Comparison of ENCODE assay signal across 8 cellular contexts in genomic region chr2:73071452-73072399, GRCh38. TPM values are rescaled to one million over a fixed set of nuclear protein-coding genes. Genes with fewer than 3 reads are reported as not detected.
DNase-seq lines count a peak whose midpoint lies in the region; ATAC-seq and TF ChIP-seq lines count a peak whose summit lies in the region.

Gene SFXN5 (minus strand): TSS chr2:73071712. CDS start chr2:73071705, 7 bp downstream.

- TF ChIP-seq POLR2A in adrenal gland (IDR thresholded peaks at IDR 0.05) (peak; percentile 34 to 86), heart left ventricle (IDR thresholded peaks at IDR 0.05) (no peak)

- intact Hi-C loops in adrenal gland (cut with DNase I), result no loop called here
- intact Hi-C loops in heart left ventricle (cut with DNase I), result loop anchor here in 5 of 10 donors (2.0 to 5.0 kb wide), 6 partner anchors 41 to 179 kb away; partner anchors contain the start of genes PRADC1 (in 1 of the 5) and RAB11FIP5 (in 1 of the 5)
- intact Hi-C loops in posterior cingulate gyrus (cut with DNase I), result loop anchor here (5.0 kb wide), 1 partner anchor 79 kb away; no protein-coding TSS in a partner anchor
- intact Hi-C loops in upper lobe of right lung (cut with DNase I), result no loop called here

- H3K9me3 ChIP-seq in adrenal gland (replicated peaks in 1 of 3) (no peaks in the 10 kb centered on the region), heart left ventricle (no peaks in the 10 kb centered on the region), upper lobe of right lung (no peaks in the 10 kb centered on the region)

- no peaks in the 10 kb centered on the region for H3K9me3 Mint-ChIP-seq in T-cell

- POLR2A ChIA-PET in T-cell (lab: Charles Lee), result no interaction called here

- peak within 1 kb of the TSS; percentile 85 to 89 for H3K27ac Mint-ChIP-seq in T-cell

- CTCF ChIA-PET in T-cell (lab: Charles Lee), result interaction anchor here in 1 of 2 donors (0.7 to 1.0 kb wide), 3 partner anchors 88 to 141 kb away, joined by 3 to 4 read pairs (median 4); no protein-coding TSS in a partner anchor

- WGBS in adrenal gland, 4 donors, result 5 to 13% (median 8%) methylated on average over 25 to 69 of the region's 69 CpGs
- 2 to 20% (median 4%) methylated on average over 17 to 69 of the region's 69 CpGs for WGBS in heart left ventricle, 4 donors

- no peaks in the 10 kb centered on the region for H3K36me3 Mint-ChIP-seq in T-cell

- TF ChIP-seq CTCF in GM12875 (IDR thresholded peaks at IDR 0.05; ENCODE audit: borderline replicate concordance, insufficient read depth, low read depth, low read length) (0 out of 2 replicates have a peak, but pooled peaks have one; percentile 9), adrenal gland (IDR thresholded peaks at IDR 0.05) (peak in 3 of 6 experiments; percentile 9 to 30 (median 26)), heart left ventricle (IDR thresholded peaks at IDR 0.05) (peak in 8 of 12 donors; percentile 13 to 50 (median 30)), upper lobe of right lung (IDR thresholded peaks at IDR 0.05) (peak; percentile 35)

- no peaks in the 10 kb centered on the region for H3K27me3 Mint-ChIP-seq in T-cell

- DNase-seq in NCI-H1436 treated with DMSO at 0.1 percent for 48 hours (lab: John Stamatoyannopoulos, UW) (peak; percentile 26), T-cell (peak; percentile 78 to 92 (median 87)), adrenal gland (peak; percentile 95 to 98 (median 96)), heart left ventricle (peak; percentile 96 to 98 (median 97)), posterior cingulate gyrus (peak; percentile 93 to 99 (median 93)), upper lobe of right lung (peak; percentile 98)

- H3K4me1 Mint-ChIP-seq in T-cell, result peaks cover 34 to 37% (median 36%) of the 10 kb centered on the region in 3 donors

- H3K36me3 ChIP-seq in adrenal gland (replicated peaks in 1 of 2) (peaks cover 0 to 13% of the 10 kb centered on the region in 2 donors), heart left ventricle (peaks cover 0 to 11% (median 0%) of the 10 kb centered on the region in 9 donors), upper lobe of right lung (no peaks in the 10 kb centered on the region)

- H3K27me3 ChIP-seq in adrenal gland (no peaks in the 10 kb centered on the region), heart left ventricle (no peaks in the 10 kb centered on the region), upper lobe of right lung (no peaks in the 10 kb centered on the region)

- H3K4me1 ChIP-seq in adrenal gland (replicated peaks in 1 of 2) (peaks cover 21 to 31% of the 10 kb centered on the region in 2 donors), heart left ventricle (peaks cover 3 to 39% (median 21%) of the 10 kb centered on the region in 12 donors), upper lobe of right lung (peaks cover 22% of the 10 kb centered on the region)

- H3K4me3 Mint-ChIP-seq in T-cell, result peak within 1 kb of the TSS; percentile 90 to 93 (median 91)

- H3K4me3 ChIP-seq in GM12875 (ENCODE audit: low read depth, low read length) (peak within 1 kb of the TSS; percentile 83), adrenal gland (peak within 1 kb of the TSS; percentile 61 to 80 (median 74)), heart left ventricle (peak within 1 kb of the TSS; percentile 57 to 99 (median 87)), upper lobe of right lung (peak within 1 kb of the TSS; percentile 98)

- peak within 1 kb of the TSS; percentile 81 to 97 (median 93) for H3K27ac ChIP-seq in adrenal gland
- peak within 1 kb of the TSS; percentile 74 to 98 (median 93) for H3K27ac ChIP-seq in heart left ventricle
- H3K27ac ChIP-seq in upper lobe of right lung, result peak within 1 kb of the TSS; percentile 97

- ATAC-seq in HG02798 (IDR thresholded peaks at IDR 0.05; ENCODE audit: poor library complexity, unreplicated experiment) (peak; percentile 78), T-cell (replicated peaks in 1 of 4) (peak; percentile 82 to 86 (median 84)), heart left ventricle (peak; percentile 88 to 94 (median 91)), upper lobe of right lung (peak; percentile 91)

RNA-seq across cellular contexts. Expression of gene SFXN5, which starts in this region (rescaled TPM):
- 10 to 100 TPM in 2 of 5 donors, 1 to 10 TPM in 3; 6.3 to 14.2 (median 9.7) TPM for total RNA-seq in T-cell
- 10 to 100 TPM; 17.6 to 56.5 (median 36.5) TPM for total RNA-seq in adrenal gland
- 10 to 100 TPM; 12.2 to 34.2 (median 22.6) TPM for polyA plus RNA-seq in adrenal gland
- 10 to 100 TPM in 3 of 9 donors, 1 to 10 TPM in 6; 6.0 to 12.5 (median 9.1) TPM for total RNA-seq in heart left ventricle
- polyA plus RNA-seq in heart left ventricle, result 1 to 10 TPM; 7.1 to 8.2 TPM
- total RNA-seq in upper lobe of right lung, result 13.1 TPM

Comparison
In these comparisons a context has a peak if more than half of its experiments do, and no peak if none do; other contexts are left out.
1. Peak in every context shown above with its lines: DNase-seq, ATAC-seq, H3K4me3 ChIP-seq and H3K27ac ChIP-seq.
2. DNase-seq: peak in every context shown above with its lines; median percentile 98 in upper lobe of right lung; 97 in heart left ventricle; 96 in adrenal gland; 93 in posterior cingulate gyrus; 87 in T-cell; 26 in NCI-H1436 treated with DMSO at 0.1 percent for 48 hours.
3. POLR2A ChIP-seq: peak in adrenal gland (2 of 2); none in heart left ventricle (0 of 2).